Comparison of ENCODE assay signal across 8 cellular contexts in the genomic region with DNA sequence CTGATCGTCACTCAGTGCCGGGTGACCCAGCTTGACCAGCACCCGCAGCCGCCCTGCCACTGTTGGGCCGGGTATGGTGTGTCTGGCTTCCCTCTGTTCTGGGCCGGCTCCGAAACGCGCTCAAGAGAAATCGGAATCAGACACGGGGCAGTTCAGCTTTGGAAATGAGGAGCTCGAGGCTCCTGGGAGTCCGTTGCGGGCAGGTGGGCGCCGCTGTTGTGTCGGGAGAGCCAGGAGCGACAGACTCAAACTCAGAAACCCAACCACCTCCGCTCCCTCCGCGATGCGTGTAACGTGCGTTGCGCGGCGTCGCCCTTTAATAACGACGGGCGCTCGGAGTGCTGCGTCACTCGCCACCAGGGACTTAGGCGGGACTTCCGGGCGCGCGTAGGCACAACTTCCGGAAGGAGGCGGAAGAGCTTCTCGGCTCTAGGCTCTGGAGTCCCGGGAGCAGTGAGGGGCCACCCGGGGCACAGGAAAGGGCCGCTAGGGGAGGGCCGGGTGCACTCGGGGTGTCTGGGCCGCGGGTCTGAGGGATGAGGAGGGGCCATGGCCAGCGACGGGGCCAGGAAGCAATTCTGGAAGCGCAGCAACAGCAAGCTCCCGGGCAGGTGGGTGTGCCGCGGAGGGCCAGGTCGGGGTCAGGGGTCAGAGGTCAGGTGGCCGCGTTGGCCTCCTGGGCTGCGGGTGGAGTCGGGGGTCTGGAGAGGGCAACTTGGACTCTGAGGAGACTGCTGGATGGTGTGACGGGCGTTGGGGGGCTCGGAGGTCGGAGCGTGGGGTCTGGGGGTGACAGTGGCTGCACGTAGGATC. TPM values are rescaled to one million over a fixed set of nuclear protein-coding genes. Genes with fewer than 3 reads are reported as not detected.
DNase-seq lines count a peak whose midpoint lies in the region; ATAC-seq and TF ChIP-seq lines count a peak whose summit lies in the region.

A gene with protein sequence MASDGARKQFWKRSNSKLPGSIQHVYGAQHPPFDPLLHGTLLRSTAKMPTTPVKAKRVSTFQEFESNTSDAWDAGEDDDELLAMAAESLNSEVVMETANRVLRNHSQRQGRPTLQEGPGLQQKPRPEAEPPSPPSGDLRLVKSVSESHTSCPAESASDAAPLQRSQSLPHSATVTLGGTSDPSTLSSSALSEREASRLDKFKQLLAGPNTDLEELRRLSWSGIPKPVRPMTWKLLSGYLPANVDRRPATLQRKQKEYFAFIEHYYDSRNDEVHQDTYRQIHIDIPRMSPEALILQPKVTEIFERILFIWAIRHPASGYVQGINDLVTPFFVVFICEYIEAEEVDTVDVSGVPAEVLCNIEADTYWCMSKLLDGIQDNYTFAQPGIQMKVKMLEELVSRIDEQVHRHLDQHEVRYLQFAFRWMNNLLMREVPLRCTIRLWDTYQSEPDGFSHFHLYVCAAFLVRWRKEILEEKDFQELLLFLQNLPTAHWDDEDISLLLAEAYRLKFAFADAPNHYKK (plus strand): TSS at position 413 of the 813 bp plus-strand sequence. CDS start 137 bp downstream, at position 550.

- peak within 1 kb of the TSS; percentile 94 for H3K4me3 Mint-ChIP-seq in activated CD4-positive, alpha-beta T cell treated with anti-CD3 and anti-CD28 coated beads for 36 hours
- peak within 1 kb of the TSS; percentile 99 for H3K4me3 Mint-ChIP-seq in chondrocyte (ENCODE audit: unreplicated experiment)

- POLR2A ChIA-PET in activated CD4-positive, alpha-beta T cell treated with anti-CD3 and anti-CD28 coated beads for 36 hours (lab: Charles Lee) = interaction anchor here (0.6 to 1.9 kb wide), 7 partner anchors 12 to 166 kb away, joined by 4 to 15 read pairs (median 4); no protein-coding TSS in a partner anchor

- H3K4me3 ChIP-seq in kidney epithelial cell (ENCODE audit: low read depth, low read length) = peak within 1 kb of the TSS; percentile 92

- no peaks in the 10 kb centered on the region for H3K27me3 ChIP-seq in kidney epithelial cell (ENCODE audit: control insufficient read depth, insufficient read depth, low read length)

- H3K36me3 Mint-ChIP-seq in activated CD4-positive, alpha-beta T cell treated with anti-CD3 and anti-CD28 coated beads for 36 hours (ENCODE audit: low read depth) = peaks cover 29% of the 10 kb centered on the region
- no peaks in the 10 kb centered on the region for H3K36me3 Mint-ChIP-seq in chondrocyte (ENCODE audit: low read depth)

- no peaks in the 10 kb centered on the region for H3K27me3 Mint-ChIP-seq in activated CD4-positive, alpha-beta T cell treated with anti-CD3 and anti-CD28 coated beads for 36 hours
- no peaks in the 10 kb centered on the region for H3K27me3 Mint-ChIP-seq in chondrocyte (ENCODE audit: low read depth)

- peak within 1 kb of the TSS; percentile 99 for H3K27ac Mint-ChIP-seq in activated CD4-positive, alpha-beta T cell treated with anti-CD3 and anti-CD28 coated beads for 36 hours
- peak within 1 kb of the TSS; percentile 99 for H3K27ac Mint-ChIP-seq in chondrocyte (ENCODE audit: unreplicated experiment)

- CTCF ChIA-PET in activated CD4-positive, alpha-beta T cell treated with anti-CD3 and anti-CD28 coated beads for 36 hours (lab: Charles Lee) = interaction anchor here (0.8 to 8.1 kb wide), 9 partner anchors 12 to 199 kb away, joined by 3 to 95 read pairs (median 4); no protein-coding TSS in a partner anchor

- DNase-seq in AG09319 (ENCODE audit: extremely low read depth, low read depth) (peak; percentile 73), NCI-H510A treated with DMSO at 0.1 percent for 48 hours (lab: John Stamatoyannopoulos, UW) (peak; percentile 84), chondrocyte (ENCODE audit: low spot score) (peak; percentile 97), kidney epithelial cell (ENCODE audit: low read depth) (peak; percentile 67)
- peak; percentile 97 for DNase-seq in activated CD4-positive, alpha-beta T cell treated with anti-CD3 and anti-CD28 coated beads for 36 hours
- DNase-seq in stimulated activated CD4-positive, alpha-beta T cell treated with anti-CD3 and anti-CD28 coated beads, Interleukin-15, amount 100 ng/mL, for 24 hours = peak; percentile 97

- H3K4me1 Mint-ChIP-seq in activated CD4-positive, alpha-beta T cell treated with anti-CD3 and anti-CD28 coated beads for 36 hours = peaks cover 58% of the 10 kb centered on the region
- peaks cover 42% of the 10 kb centered on the region for H3K4me1 Mint-ChIP-seq in chondrocyte (ENCODE audit: low read depth)

- ATAC-seq in GM19035 (IDR thresholded peaks at IDR 0.05; ENCODE audit: unreplicated experiment) (peak; percentile 78), HG03354 (IDR thresholded peaks at IDR 0.05; ENCODE audit: poor library complexity, severe bottlenecking, unreplicated experiment) (peak; percentile 79)
- ATAC-seq in activated CD4-positive, alpha-beta T cell treated with anti-CD3 and anti-CD28 coated beads for 36 hours = peak; percentile 90

- no peaks in the 10 kb centered on the region for H3K9me3 Mint-ChIP-seq in activated CD4-positive, alpha-beta T cell treated with anti-CD3 and anti-CD28 coated beads for 36 hours (ENCODE audit: low read depth)
- no peaks in the 10 kb centered on the region for H3K9me3 Mint-ChIP-seq in chondrocyte (ENCODE audit: low read depth)

- H3K36me3 ChIP-seq in kidney epithelial cell (ENCODE audit: control insufficient read depth, insufficient read depth, low read length) = no peaks in the 10 kb centered on the region

- intact Hi-C loops in activated CD4-positive, alpha-beta T cell treated with anti-CD3 and anti-CD28 coated beads for 36 hours (cut with DNase I, micrococcal nuclease) = loop anchor here (1.0 to 2.0 kb wide), 8 partner anchors 12 to 726 kb away; a partner anchor contains a TSS

- TF ChIP-seq CTCF in AG09319 (IDR thresholded peaks at IDR 0.05; ENCODE audit: low read depth, low read length) = no peak
- no peak for TF ChIP-seq CTCF in chondrocyte (IDR thresholded peaks at IDR 0.05)
- TF ChIP-seq CTCF in kidney epithelial cell (IDR thresholded peaks at IDR 0.05; ENCODE audit: insufficient read depth, low read length, poor library complexity, severe bottlenecking) = no peak

RNA-seq across cellular contexts. Expression of the gene that starts here (rescaled TPM):
- 10 to 100 TPM; 36.0 to 38.0 TPM for total RNA-seq in activated CD4-positive, alpha-beta T cell treated with anti-CD3 and anti-CD28 coated beads for 36 hours
- total RNA-seq in chondrocyte (18.9 to 21.1 TPM (median 18.9 TPM) in 3 replicates), kidney epithelial cell (25.7 and 33.5 TPM in 2 replicates)

Comparison
In these comparisons a context has a peak if more than half of its experiments do, and no peak if none do; other contexts are left out.
1. Peak in every context shown above with its lines: DNase-seq, ATAC-seq and H3K4me3 ChIP-seq.